Comparison of ENCODE assay signal across 1 cellular context in the genomic region with DNA sequence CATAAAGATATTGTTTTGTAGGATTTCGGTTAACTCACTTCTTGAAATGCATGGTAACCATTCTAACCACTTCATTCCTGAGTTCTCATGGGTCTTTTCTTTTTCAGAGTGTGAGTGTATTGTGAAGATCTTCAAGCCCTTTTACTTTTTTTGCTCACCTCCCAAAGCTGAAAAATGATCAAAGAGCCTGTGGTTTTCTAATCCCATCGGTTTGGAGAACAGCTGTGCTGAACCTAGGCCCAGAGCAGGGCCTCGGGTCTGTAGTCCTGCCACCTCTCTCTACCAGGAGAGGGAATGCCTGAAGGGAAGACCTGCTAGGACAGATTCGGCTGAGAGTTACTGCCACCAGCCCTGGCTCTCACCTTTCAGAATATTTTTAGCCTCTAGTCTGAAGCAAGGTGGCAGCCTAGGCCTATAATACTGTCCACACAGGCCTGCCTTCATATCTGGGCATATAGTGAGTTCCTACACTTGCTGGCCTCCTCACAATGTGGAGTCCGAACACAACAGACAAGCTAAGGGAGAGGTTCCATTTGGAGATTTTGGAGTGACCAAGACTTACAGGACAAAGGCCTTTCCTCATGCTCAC.
TF ChIP-seq lines count a peak whose summit lies in the region.

No MANE protein-coding gene starts in this region.

TF ChIP-seq in GM12878, 131 proteins besides CTCF, POLR2A, EP300 and RAD21:
- TF ChIP-seq ZNF217 (IDR thresholded peaks at IDR 0.05) (no peak), BHLHE40 (IDR thresholded peaks at IDR 0.05; ENCODE audit: borderline replicate concordance in 1 of 2, low read depth in 2 of 2, low read length in 1 of 2) (no peak), NRF1 (conservative IDR thresholded peaks at IDR 0.05; ENCODE audit: low read depth, low read length) (no peak), TCF7 (IDR thresholded peaks at IDR 0.05; ENCODE audit: borderline replicate concordance) (no peak), TCF12 (IDR thresholded peaks at IDR 0.05; ENCODE audit: low read depth, low read length) (no peak), FOXM1 (IDR thresholded peaks at IDR 0.05; ENCODE audit: low read depth, low read length) (no peak), TBL1XR1 (IDR thresholded peaks at IDR 0.05; ENCODE audit: low read depth, low read length) (no peak), RB1 (IDR thresholded peaks at IDR 0.05; ENCODE audit: borderline replicate concordance) (no peak), CHD2 (IDR thresholded peaks at IDR 0.05; ENCODE audit: borderline replicate concordance, low read depth, low read length) (no peak), ETV6 (conservative IDR thresholded peaks at IDR 0.05 in 1 of 2, IDR thresholded peaks at IDR 0.05 in 1 of 2; ENCODE audit: borderline replicate concordance in 1 of 2, low read depth in 1 of 2) (no peak), TCF3 (IDR thresholded peaks at IDR 0.05; ENCODE audit: borderline replicate concordance, insufficient read depth, low read depth, low read length) (no peak), RELA (IDR thresholded peaks at IDR 0.05; ENCODE audit: borderline replicate concordance, partially characterized antibody) (no peak), STAT3 (IDR thresholded peaks at IDR 0.05; ENCODE audit: low read depth, low read length) (no peak)
- TF ChIP-seq, protein P1, sequence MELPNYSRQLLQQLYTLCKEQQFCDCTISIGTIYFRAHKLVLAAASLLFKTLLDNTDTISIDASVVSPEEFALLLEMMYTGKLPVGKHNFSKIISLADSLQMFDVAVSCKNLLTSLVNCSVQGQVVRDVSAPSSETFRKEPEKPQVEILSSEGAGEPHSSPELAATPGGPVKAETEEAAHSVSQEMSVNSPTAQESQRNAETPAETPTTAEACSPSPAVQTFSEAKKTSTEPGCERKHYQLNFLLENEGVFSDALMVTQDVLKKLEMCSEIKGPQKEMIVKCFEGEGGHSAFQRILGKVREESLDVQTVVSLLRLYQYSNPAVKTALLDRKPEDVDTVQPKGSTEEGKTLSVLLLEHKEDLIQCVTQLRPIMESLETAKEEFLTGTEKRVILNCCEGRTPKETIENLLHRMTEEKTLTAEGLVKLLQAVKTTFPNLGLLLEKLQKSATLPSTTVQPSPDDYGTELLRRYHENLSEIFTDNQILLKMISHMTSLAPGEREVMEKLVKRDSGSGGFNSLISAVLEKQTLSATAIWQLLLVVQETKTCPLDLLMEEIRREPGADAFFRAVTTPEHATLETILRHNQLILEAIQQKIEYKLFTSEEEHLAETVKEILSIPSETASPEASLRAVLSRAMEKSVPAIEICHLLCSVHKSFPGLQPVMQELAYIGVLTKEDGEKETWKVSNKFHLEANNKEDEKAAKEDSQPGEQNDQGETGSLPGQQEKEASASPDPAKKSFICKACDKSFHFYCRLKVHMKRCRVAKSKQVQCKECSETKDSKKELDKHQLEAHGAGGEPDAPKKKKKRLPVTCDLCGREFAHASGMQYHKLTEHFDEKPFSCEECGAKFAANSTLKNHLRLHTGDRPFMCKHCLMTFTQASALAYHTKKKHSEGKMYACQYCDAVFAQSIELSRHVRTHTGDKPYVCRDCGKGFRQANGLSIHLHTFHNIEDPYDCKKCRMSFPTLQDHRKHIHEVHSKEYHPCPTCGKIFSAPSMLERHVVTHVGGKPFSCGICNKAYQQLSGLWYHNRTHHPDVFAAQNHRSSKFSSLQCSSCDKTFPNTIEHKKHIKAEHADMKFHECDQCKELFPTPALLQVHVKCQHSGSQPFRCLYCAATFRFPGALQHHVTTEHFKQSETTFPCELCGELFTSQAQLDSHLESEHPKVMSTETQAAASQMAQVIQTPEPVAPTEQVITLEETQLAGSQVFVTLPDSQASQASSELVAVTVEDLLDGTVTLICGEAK (IDR thresholded peaks at IDR 0.05; ENCODE audit: borderline replicate concordance): no peak
- TF ChIP-seq, protein P2, sequence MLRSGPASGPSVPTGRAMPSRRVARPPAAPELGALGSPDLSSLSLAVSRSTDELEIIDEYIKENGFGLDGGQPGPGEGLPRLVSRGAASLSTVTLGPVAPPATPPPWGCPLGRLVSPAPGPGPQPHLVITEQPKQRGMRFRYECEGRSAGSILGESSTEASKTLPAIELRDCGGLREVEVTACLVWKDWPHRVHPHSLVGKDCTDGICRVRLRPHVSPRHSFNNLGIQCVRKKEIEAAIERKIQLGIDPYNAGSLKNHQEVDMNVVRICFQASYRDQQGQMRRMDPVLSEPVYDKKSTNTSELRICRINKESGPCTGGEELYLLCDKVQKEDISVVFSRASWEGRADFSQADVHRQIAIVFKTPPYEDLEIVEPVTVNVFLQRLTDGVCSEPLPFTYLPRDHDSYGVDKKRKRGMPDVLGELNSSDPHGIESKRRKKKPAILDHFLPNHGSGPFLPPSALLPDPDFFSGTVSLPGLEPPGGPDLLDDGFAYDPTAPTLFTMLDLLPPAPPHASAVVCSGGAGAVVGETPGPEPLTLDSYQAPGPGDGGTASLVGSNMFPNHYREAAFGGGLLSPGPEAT (IDR thresholded peaks at IDR 0.05; ENCODE audit: low read depth): no peak
- TF ChIP-seq, protein P3, sequence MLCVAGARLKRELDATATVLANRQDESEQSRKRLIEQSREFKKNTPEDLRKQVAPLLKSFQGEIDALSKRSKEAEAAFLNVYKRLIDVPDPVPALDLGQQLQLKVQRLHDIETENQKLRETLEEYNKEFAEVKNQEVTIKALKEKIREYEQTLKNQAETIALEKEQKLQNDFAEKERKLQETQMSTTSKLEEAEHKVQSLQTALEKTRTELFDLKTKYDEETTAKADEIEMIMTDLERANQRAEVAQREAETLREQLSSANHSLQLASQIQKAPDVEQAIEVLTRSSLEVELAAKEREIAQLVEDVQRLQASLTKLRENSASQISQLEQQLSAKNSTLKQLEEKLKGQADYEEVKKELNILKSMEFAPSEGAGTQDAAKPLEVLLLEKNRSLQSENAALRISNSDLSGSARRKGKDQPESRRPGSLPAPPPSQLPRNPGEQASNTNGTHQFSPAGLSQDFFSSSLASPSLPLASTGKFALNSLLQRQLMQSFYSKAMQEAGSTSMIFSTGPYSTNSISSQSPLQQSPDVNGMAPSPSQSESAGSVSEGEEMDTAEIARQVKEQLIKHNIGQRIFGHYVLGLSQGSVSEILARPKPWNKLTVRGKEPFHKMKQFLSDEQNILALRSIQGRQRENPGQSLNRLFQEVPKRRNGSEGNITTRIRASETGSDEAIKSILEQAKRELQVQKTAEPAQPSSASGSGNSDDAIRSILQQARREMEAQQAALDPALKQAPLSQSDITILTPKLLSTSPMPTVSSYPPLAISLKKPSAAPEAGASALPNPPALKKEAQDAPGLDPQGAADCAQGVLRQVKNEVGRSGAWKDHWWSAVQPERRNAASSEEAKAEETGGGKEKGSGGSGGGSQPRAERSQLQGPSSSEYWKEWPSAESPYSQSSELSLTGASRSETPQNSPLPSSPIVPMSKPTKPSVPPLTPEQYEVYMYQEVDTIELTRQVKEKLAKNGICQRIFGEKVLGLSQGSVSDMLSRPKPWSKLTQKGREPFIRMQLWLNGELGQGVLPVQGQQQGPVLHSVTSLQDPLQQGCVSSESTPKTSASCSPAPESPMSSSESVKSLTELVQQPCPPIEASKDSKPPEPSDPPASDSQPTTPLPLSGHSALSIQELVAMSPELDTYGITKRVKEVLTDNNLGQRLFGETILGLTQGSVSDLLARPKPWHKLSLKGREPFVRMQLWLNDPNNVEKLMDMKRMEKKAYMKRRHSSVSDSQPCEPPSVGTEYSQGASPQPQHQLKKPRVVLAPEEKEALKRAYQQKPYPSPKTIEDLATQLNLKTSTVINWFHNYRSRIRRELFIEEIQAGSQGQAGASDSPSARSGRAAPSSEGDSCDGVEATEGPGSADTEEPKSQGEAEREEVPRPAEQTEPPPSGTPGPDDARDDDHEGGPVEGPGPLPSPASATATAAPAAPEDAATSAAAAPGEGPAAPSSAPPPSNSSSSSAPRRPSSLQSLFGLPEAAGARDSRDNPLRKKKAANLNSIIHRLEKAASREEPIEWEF (IDR thresholded peaks at IDR 0.05; ENCODE audit: insufficient replicate concordance, low read depth, low read length): no peak
